1 cellular context compared by ENCODE assay signal in genomic region chr3:170426240-170426797, GRCh38.
TF ChIP-seq lines count a peak whose summit lies in the region.

No MANE protein-coding gene starts in this region.

TF ChIP-seq in IMR-90, 13 proteins besides CTCF, POLR2A, EP300 and RAD21:
- no peak for TF ChIP-seq RCOR1 (IDR thresholded peaks at IDR 0.05; ENCODE audit: insufficient replicate concordance, low read length)
- no peak for TF ChIP-seq NFE2L2 (IDR thresholded peaks at IDR 0.05; ENCODE audit: low read depth, low read length)
- no peak for TF ChIP-seq SMC3 (IDR thresholded peaks at IDR 0.05; ENCODE audit: low read depth, low read length)
- TF ChIP-seq MAZ (IDR thresholded peaks at IDR 0.05; ENCODE audit: borderline replicate concordance, low read depth, low read length), result no peak
- TF ChIP-seq, protein P1, sequence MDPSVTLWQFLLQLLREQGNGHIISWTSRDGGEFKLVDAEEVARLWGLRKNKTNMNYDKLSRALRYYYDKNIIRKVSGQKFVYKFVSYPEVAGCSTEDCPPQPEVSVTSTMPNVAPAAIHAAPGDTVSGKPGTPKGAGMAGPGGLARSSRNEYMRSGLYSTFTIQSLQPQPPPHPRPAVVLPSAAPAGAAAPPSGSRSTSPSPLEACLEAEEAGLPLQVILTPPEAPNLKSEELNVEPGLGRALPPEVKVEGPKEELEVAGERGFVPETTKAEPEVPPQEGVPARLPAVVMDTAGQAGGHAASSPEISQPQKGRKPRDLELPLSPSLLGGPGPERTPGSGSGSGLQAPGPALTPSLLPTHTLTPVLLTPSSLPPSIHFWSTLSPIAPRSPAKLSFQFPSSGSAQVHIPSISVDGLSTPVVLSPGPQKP (IDR thresholded peaks at IDR 0.05; ENCODE audit: borderline replicate concordance, low read depth, low read length), result no peak
- no peak for TF ChIP-seq FOS (IDR thresholded peaks at IDR 0.05; ENCODE audit: low read depth, low read length)
- TF ChIP-seq MAFK (IDR thresholded peaks at IDR 0.05; ENCODE audit: low read depth, low read length), result no peak
- TF ChIP-seq CEBPB (IDR thresholded peaks at IDR 0.05; ENCODE audit: low read depth, low read length), result no peak
- no peak for TF ChIP-seq MXI1 (IDR thresholded peaks at IDR 0.05; ENCODE audit: borderline replicate concordance, low read depth, low read length)
